1 cellular context compared by ENCODE assay signal in genomic region chr19:2416321-2417097, GRCh38.
TF ChIP-seq lines count a peak whose summit lies in the region.

No MANE protein-coding gene starts in this region.

TF ChIP-seq in HepG2, 621 proteins besides CTCF, POLR2A, EP300 and RAD21 (continues in another document):
- TF ChIP-seq ZKSCAN1 (IDR thresholded peaks at IDR 0.05; ENCODE audit: low read length) (no peak), SNAPC4 (CRISPR knock-in tag; IDR thresholded peaks at IDR 0.05) (no peak), SOX6 (IDR thresholded peaks at IDR 0.05) (no peak), SOX6 (CRISPR knock-in tag; IDR thresholded peaks at IDR 0.05) (peak; percentile 71), ZNF280D (CRISPR knock-in tag; IDR thresholded peaks at IDR 0.05) (peak; percentile 48; the same call in 1 of the 2 replicates), HMG20A (CRISPR knock-in tag; IDR thresholded peaks at IDR 0.05; ENCODE audit: borderline replicate concordance) (no peak; the same call in 1 of the 2 replicates), ZMYM4 (CRISPR knock-in tag; IDR thresholded peaks at IDR 0.05) (peak; percentile 66), STAG1 (CRISPR knock-in tag; IDR thresholded peaks at IDR 0.05) (peak; percentile 31), NFRKB (IDR thresholded peaks at IDR 0.05) (no peak), TFDP2 (CRISPR knock-in tag; IDR thresholded peaks at IDR 0.05) (peak; percentile 65), TFAP4 (IDR thresholded peaks at IDR 0.05; ENCODE audit: borderline replicate concordance, low read depth) (peak; percentile 30; the same call in 1 of the 2 replicates), FOXA1 (IDR thresholded peaks at IDR 0.05) (no peak), FOXA1 (CRISPR knock-in tag; IDR thresholded peaks at IDR 0.05) (no peak), CEBPB (IDR thresholded peaks at IDR 0.05; ENCODE audit: borderline replicate concordance, low read depth, low read length) (peak; percentile 61; the same call in 1 of the 2 replicates), IKZF1 (IDR thresholded peaks at IDR 0.05) (no peak), ZNF850 (CRISPR knock-in tag; conservative IDR thresholded peaks at IDR 0.05) (no peak), ATF7 (IDR thresholded peaks at IDR 0.05) (no peak), ATF7 (CRISPR knock-in tag; IDR thresholded peaks at IDR 0.05) (no peak), SNAPC2 (CRISPR knock-in tag; IDR thresholded peaks at IDR 0.05) (no peak), ZNF564 (CRISPR knock-in tag; IDR thresholded peaks at IDR 0.05) (peak; percentile 96), RFX3 (CRISPR knock-in tag; IDR thresholded peaks at IDR 0.05) (no peak), KLF11 (CRISPR knock-in tag; IDR thresholded peaks at IDR 0.05) (peak; percentile 77; the same call in 1 of the 2 replicates), ZFP62 (CRISPR knock-in tag; IDR thresholded peaks at IDR 0.05) (no peak), NFIC (IDR thresholded peaks at IDR 0.05; ENCODE audit: low read length) (no peak), SRY (CRISPR knock-in tag; IDR thresholded peaks at IDR 0.05) (no peak), ZNF75D (CRISPR knock-in tag; IDR thresholded peaks at IDR 0.05; ENCODE audit: borderline replicate concordance) (no peak), TBX2 (CRISPR knock-in tag; IDR thresholded peaks at IDR 0.05; ENCODE audit: borderline replicate concordance) (peak; percentile 66; the same call in 1 of the 2 replicates), HNRNPL (IDR thresholded peaks at IDR 0.05; ENCODE audit: low read depth, low read length) (peak; percentile 99), TCF12 (IDR thresholded peaks at IDR 0.05) (no peak), TCF12 (CRISPR knock-in tag; IDR thresholded peaks at IDR 0.05) (peak; percentile 47; the same call in 1 of the 2 replicates), ZNF546 (CRISPR knock-in tag; conservative IDR thresholded peaks at IDR 0.05) (peak; percentile 77; the same call in 1 of the 2 replicates)
- TF ChIP-seq, protein P1, sequence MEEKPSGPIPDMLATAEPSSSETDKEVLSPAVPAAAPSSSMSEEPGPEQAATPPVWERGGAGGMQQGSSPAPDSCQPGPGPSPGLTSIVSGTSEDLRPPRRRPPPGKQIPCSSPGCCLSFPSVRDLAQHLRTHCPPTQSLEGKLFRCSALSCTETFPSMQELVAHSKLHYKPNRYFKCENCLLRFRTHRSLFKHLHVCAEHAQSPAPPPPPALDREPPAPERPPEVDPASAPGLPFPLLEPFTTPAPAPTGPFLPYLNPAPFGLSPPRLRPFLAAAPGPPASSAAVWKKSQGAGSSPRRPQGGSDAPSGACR (CRISPR knock-in tag; IDR thresholded peaks at IDR 0.05), result peak; percentile 27
- TF ChIP-seq, protein P2, sequence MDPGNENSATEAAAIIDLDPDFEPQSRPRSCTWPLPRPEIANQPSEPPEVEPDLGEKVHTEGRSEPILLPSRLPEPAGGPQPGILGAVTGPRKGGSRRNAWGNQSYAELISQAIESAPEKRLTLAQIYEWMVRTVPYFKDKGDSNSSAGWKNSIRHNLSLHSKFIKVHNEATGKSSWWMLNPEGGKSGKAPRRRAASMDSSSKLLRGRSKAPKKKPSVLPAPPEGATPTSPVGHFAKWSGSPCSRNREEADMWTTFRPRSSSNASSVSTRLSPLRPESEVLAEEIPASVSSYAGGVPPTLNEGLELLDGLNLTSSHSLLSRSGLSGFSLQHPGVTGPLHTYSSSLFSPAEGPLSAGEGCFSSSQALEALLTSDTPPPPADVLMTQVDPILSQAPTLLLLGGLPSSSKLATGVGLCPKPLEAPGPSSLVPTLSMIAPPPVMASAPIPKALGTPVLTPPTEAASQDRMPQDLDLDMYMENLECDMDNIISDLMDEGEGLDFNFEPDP (CRISPR knock-in tag; conservative IDR thresholded peaks at IDR 0.05), result no peak
- TF ChIP-seq, protein P3, sequence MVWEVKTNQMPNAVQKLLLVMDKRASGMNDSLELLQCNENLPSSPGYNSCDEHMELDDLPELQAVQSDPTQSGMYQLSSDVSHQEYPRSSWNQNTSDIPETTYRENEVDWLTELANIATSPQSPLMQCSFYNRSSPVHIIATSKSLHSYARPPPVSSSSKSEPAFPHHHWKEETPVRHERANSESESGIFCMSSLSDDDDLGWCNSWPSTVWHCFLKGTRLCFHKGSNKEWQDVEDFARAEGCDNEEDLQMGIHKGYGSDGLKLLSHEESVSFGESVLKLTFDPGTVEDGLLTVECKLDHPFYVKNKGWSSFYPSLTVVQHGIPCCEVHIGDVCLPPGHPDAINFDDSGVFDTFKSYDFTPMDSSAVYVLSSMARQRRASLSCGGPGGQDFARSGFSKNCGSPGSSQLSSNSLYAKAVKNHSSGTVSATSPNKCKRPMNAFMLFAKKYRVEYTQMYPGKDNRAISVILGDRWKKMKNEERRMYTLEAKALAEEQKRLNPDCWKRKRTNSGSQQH (CRISPR knock-in tag; IDR thresholded peaks at IDR 0.05; ENCODE audit: low read depth), result no peak
- TF ChIP-seq, protein P4, sequence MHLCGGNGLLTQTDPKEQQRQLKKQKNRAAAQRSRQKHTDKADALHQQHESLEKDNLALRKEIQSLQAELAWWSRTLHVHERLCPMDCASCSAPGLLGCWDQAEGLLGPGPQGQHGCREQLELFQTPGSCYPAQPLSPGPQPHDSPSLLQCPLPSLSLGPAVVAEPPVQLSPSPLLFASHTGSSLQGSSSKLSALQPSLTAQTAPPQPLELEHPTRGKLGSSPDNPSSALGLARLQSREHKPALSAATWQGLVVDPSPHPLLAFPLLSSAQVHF (CRISPR knock-in tag; IDR thresholded peaks at IDR 0.05), result no peak
- TF ChIP-seq, protein P5, sequence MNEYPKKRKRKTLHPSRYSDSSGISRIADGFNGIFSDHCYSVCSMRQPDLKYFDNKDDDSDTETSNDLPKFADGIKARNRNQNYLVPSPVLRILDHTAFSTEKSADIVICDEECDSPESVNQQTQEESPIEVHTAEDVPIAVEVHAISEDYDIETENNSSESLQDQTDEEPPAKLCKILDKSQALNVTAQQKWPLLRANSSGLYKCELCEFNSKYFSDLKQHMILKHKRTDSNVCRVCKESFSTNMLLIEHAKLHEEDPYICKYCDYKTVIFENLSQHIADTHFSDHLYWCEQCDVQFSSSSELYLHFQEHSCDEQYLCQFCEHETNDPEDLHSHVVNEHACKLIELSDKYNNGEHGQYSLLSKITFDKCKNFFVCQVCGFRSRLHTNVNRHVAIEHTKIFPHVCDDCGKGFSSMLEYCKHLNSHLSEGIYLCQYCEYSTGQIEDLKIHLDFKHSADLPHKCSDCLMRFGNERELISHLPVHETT (CRISPR knock-in tag; conservative IDR thresholded peaks at IDR 0.05), result no peak; the same call in 1 of the 2 replicates
- TF ChIP-seq, protein P6, sequence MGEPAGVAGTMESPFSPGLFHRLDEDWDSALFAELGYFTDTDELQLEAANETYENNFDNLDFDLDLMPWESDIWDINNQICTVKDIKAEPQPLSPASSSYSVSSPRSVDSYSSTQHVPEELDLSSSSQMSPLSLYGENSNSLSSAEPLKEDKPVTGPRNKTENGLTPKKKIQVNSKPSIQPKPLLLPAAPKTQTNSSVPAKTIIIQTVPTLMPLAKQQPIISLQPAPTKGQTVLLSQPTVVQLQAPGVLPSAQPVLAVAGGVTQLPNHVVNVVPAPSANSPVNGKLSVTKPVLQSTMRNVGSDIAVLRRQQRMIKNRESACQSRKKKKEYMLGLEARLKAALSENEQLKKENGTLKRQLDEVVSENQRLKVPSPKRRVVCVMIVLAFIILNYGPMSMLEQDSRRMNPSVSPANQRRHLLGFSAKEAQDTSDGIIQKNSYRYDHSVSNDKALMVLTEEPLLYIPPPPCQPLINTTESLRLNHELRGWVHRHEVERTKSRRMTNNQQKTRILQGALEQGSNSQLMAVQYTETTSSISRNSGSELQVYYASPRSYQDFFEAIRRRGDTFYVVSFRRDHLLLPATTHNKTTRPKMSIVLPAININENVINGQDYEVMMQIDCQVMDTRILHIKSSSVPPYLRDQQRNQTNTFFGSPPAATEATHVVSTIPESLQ (CRISPR knock-in tag; conservative IDR thresholded peaks at IDR 0.05), result no peak
- TF ChIP-seq, protein P7, sequence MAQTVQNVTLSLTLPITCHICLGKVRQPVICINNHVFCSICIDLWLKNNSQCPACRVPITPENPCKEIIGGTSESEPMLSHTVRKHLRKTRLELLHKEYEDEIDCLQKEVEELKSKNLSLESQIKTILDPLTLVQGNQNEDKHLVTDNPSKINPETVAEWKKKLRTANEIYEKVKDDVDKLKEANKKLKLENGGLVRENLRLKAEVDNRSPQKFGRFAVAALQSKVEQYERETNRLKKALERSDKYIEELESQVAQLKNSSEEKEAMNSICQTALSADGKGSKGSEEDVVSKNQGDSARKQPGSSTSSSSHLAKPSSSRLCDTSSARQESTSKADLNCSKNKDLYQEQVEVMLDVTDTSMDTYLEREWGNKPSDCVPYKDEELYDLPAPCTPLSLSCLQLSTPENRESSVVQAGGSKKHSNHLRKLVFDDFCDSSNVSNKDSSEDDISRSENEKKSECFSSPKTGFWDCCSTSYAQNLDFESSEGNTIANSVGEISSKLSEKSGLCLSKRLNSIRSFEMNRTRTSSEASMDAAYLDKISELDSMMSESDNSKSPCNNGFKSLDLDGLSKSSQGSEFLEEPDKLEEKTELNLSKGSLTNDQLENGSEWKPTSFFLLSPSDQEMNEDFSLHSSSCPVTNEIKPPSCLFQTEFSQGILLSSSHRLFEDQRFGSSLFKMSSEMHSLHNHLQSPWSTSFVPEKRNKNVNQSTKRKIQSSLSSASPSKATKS (CRISPR knock-in tag; IDR thresholded peaks at IDR 0.05), result 0 out of 2 replicates have a peak, but pooled peaks have one; percentile 44
- TF ChIP-seq, protein P8, sequence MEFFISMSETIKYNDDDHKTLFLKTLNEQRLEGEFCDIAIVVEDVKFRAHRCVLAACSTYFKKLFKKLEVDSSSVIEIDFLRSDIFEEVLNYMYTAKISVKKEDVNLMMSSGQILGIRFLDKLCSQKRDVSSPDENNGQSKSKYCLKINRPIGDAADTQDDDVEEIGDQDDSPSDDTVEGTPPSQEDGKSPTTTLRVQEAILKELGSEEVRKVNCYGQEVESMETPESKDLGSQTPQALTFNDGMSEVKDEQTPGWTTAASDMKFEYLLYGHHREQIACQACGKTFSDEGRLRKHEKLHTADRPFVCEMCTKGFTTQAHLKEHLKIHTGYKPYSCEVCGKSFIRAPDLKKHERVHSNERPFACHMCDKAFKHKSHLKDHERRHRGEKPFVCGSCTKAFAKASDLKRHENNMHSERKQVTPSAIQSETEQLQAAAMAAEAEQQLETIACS (CRISPR knock-in tag; IDR thresholded peaks at IDR 0.05), result no peak
